In the genomic region with DNA sequence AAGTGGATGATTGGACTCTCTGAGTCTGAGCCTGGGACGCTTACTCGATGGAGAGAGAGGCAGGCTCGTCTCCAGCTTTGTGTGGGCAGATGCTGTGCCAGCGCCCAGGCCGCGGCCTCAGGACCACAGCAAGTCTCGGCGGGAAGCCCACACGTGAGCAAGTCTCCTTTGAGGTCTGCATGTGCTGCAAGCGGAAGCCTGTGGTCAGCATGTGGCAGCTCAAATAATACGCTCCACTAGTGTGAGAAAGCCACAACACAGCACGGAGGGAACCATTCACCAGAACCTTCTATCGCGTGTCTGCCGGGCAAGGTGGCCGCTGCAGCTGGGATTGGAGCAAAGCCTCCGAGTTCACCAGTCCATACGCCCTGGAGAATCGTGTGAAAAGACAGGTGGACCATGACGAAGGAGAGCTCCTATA, we compare ENCODE assay signal across 8 cellular contexts.
DNase-seq lines count a peak whose midpoint lies in the region; ATAC-seq and TF ChIP-seq lines count a peak whose summit lies in the region.

No MANE protein-coding gene starts in this region.

- H3K36me3 ChIP-seq in osteoblast (ENCODE audit: insufficient read depth, low read length) = no peaks in the 10 kb centered on the region

- no peak overlapping the region for H3K4me3 ChIP-seq in osteoblast (ENCODE audit: insufficient read depth, low read length)

- no peaks in the 10 kb centered on the region for H3K79me2 ChIP-seq in osteoblast (ENCODE audit: insufficient read depth, low read length)

- no peak overlapping the region for H3K4me2 ChIP-seq in osteoblast (ENCODE audit: insufficient read depth, low read length)

- no peaks in the 10 kb centered on the region for H3K4me1 ChIP-seq in osteoblast (ENCODE audit: insufficient read depth, low read length)

- no peak overlapping the region for H3K27ac ChIP-seq in osteoblast (ENCODE audit: low read depth, low read length)

- DNase-seq in T follicular helper cell (ENCODE audit: low read depth) (peak; percentile 22), brain pericyte (ENCODE audit: low read depth, low spot score) (peak; percentile 60), mucosa of gallbladder (ENCODE audit: low spot score) (no peak), osteoblast (ENCODE audit: insufficient read length, low spot score, missing footprints) (no peak), NCI-H1694 (lab: John Stamatoyannopoulos, UW) (no peak)
- DNase-seq in stimulated activated CD8-positive, alpha-beta memory T cell treated with anti-CD3 and anti-CD28 coated beads, Interleukin-7, amount 100 ng/mL, for 48 hours (ENCODE audit: extremely low read depth in 1 of 2, low read depth in 1 of 2) = peak; percentile 3 to 18

- peaks cover 19% of the 10 kb centered on the region for H3K27me3 ChIP-seq in osteoblast (ENCODE audit: insufficient read depth, low read length)

- peaks cover 2% of the 10 kb centered on the region for H3K9me3 ChIP-seq in osteoblast (ENCODE audit: low read depth, low read length)

- H2AFZ ChIP-seq in osteoblast (ENCODE audit: low read length) = no peak overlapping the region

- ATAC-seq in GM18511 (IDR thresholded peaks at IDR 0.05; ENCODE audit: unreplicated experiment) (peak; percentile 98), HG02885 (IDR thresholded peaks at IDR 0.05; ENCODE audit: poor library complexity, unreplicated experiment) (peak; percentile 94)

- no peaks in the 10 kb centered on the region for H4K20me1 ChIP-seq in osteoblast (ENCODE audit: insufficient read depth, low read length)

- TF ChIP-seq CTCF in osteoblast (IDR thresholded peaks at IDR 0.05; ENCODE audit: extremely low read depth, low read depth, low read length) = no peak

Comparison
In these comparisons a context has a peak if more than half of its experiments do, and no peak if none do; other contexts are left out.
1. DNase-seq: peak in T follicular helper cell (single experiment), brain pericyte (single experiment) and stimulated activated CD8-positive, alpha-beta memory T cell treated with anti-CD3 and anti-CD28 coated beads, Interleukin-7, amount 100 ng/mL, for 48 hours (2 of 2); none in mucosa of gallbladder (single experiment), osteoblast (single experiment) and NCI-H1694 (single experiment).